Comparison of ENCODE assay signal across 9 cellular contexts in the genomic region with DNA sequence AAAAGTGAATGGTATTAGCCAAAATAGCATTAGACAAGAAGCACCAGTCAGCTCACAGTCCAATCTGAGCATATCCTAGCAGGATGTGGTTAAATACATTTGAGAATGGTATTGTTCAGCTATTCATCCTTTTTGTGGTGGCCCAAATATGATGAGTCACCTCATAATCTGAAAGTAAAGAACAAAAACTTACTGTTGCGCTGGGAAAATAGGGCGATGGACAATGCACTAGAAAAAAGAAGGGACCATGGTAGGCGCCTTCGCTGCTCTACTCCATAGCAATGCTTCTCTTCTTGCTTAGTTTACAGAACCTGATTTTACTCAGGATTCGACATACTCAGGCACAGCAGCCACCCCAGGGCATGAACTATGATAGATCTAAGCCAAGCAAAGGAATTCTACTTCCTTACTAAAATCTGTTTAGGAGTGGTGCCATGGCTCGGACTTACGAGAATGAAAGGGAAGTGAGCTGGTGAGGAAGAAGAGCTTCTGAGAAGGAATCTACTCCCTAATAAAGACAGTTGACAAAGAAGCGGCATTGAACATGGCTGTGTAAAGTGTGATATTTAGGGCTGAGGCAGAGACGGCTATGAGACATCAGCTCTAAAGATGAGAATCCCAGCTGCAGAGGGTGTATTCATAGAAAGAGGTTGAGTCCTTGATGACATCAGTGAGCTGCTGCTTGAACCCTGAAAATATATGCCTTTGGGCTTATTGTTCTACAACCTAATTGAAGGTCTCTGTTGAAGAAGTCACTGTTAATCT. TPM values are rescaled to one million over a fixed set of nuclear protein-coding genes. Genes with fewer than 3 reads are reported as not detected.
DNase-seq lines count a peak whose midpoint lies in the region; ATAC-seq, FAIRE-seq and TF ChIP-seq lines count a peak whose summit lies in the region.
"Had no signal": no experiment of that assay in that cellular context is flagged by ENCODE, and none has a peak within 500 bp of the region (broad histone marks: within the 10 kb centered on the region; RNA-seq: fewer than 3 reads in every experiment).

No MANE protein-coding gene starts in this region.

- H3K9ac ChIP-seq in DND-41 (ENCODE audit: low read depth, low read length): no peak overlapping the region
- no peak overlapping the region for H3K9ac ChIP-seq in kidney (ENCODE audit: low read length in 2 of 2)

- TF ChIP-seq CTCF in DND-41 (IDR thresholded peaks at IDR 0.05; ENCODE audit: borderline replicate concordance, extremely low read depth, low read length, poor library complexity, severe bottlenecking) (no peak), bronchial epithelial cell (IDR thresholded peaks at IDR 0.05; ENCODE audit: insufficient read depth, low read length, severe bottlenecking) (no peak), kidney (IDR thresholded peaks at IDR 0.05; ENCODE audit: borderline replicate concordance, extremely low read depth, insufficient read depth) (no peak)

- H3K27ac ChIP-seq in DND-41 (ENCODE audit: low read length) (no peak overlapping the region), kidney (ENCODE audit: low read depth in 2 of 2, low read length in 2 of 2) (no peak overlapping the region)
- H3K27ac ChIP-seq: upper lobe of left lung had no signal

- 0 out of 2 replicates have a peak, but pooled peaks cover 8% of the 10 kb centered on the region for H4K20me1 ChIP-seq in DND-41 (ENCODE audit: insufficient read depth, low read length)

- H3K36me3 ChIP-seq in DND-41 (ENCODE audit: insufficient read depth, low read length): peaks cover 5% of the 10 kb centered on the region; the same call in 1 of the 2 replicates
- no peaks in the 10 kb centered on the region for H3K36me3 ChIP-seq in bronchial epithelial cell (ENCODE audit: control insufficient read depth, insufficient read depth, low read length)
- no peaks in the 10 kb centered on the region for H3K36me3 ChIP-seq in kidney (ENCODE audit: control insufficient read depth in 1 of 2, insufficient read depth in 2 of 2, low read length in 2 of 2)
- H3K36me3 ChIP-seq: upper lobe of left lung had no signal

- ATAC-seq in DND-41 (ENCODE audit: insufficient read depth, low read depth): peak; percentile 94
- ATAC-seq in GM21447 (IDR thresholded peaks at IDR 0.05; ENCODE audit: unreplicated experiment): peak; percentile 92
- ATAC-seq in stimulated activated naive CD8-positive, alpha-beta T cell treated with anti-CD3 and anti-CD28 coated beads, Interleukin-15, Interleukin-2, amounts not matched to agents 100 U/mL and 50 U/mL, for 24 hours: peak; percentile 67

- H3K9me3 ChIP-seq in DND-41 (ENCODE audit: insufficient read depth, low read length, severe bottlenecking): no peaks in the 10 kb centered on the region
- H3K9me3 ChIP-seq in kidney (ENCODE audit: control insufficient read depth in 1 of 2, low read length in 2 of 2): no peaks in the 10 kb centered on the region
- H3K9me3 ChIP-seq: upper lobe of left lung had no signal

- H3K4me2 ChIP-seq in DND-41 (ENCODE audit: insufficient read depth, low read length): peak overlapping the region; percentile 23; the same call in 1 of the 2 replicates

- H2AFZ ChIP-seq in DND-41 (ENCODE audit: low read depth, low read length): no peak overlapping the region

- FAIRE-seq in bronchial epithelial cell (lab: Jason Lieb, UNC) (no peak), kidney (lab: Jason Lieb, UNC) (no peak)

- peaks cover 24% of the 10 kb centered on the region for H3K4me1 ChIP-seq in DND-41 (ENCODE audit: insufficient read depth, low read length)
- peaks cover 0 to 2% of the 10 kb centered on the region in 2 donors for H3K4me1 ChIP-seq in kidney (ENCODE audit: control insufficient read depth in 1 of 2, insufficient read depth in 1 of 2, low read depth in 1 of 2, low read length in 2 of 2)

- peak; percentile 42 for DNase-seq in DND-41
- DNase-seq in HT1080 (ENCODE audit: low read depth): peak; percentile 94
- DNase-seq in bronchial epithelial cell (ENCODE audit: low read depth): peak; percentile 83
- DNase-seq in stimulated activated naive CD8-positive, alpha-beta T cell treated with anti-CD3 and anti-CD28 coated beads, Interleukin-15, Interleukin-2, amounts not matched to agents 100 U/mL and 50 U/mL, for 24 hours: no peak
- DNase-seq in kidney: no peak
- DNase-seq in NCI-H1092 (lab: John Stamatoyannopoulos, UW): no peak
- no peak for DNase-seq in inferior parietal cortex (ENCODE audit: extremely low spot score)
- DNase-seq: upper lobe of left lung had no signal

- H3K4me3 ChIP-seq in DND-41 (ENCODE audit: low read depth in 1 of 2, low read length in 2 of 2) (no peak overlapping the region), bronchial epithelial cell (ENCODE audit: low read depth, low read length) (no peak overlapping the region), kidney (ENCODE audit: low read length in 2 of 2) (no peak overlapping the region)
- H3K4me3 ChIP-seq: upper lobe of left lung had no signal

- peaks cover 10% of the 10 kb centered on the region for H3K79me2 ChIP-seq in DND-41 (ENCODE audit: insufficient read depth, low read length)

- intact Hi-C loops in kidney (cut with DNase I): no loop called here

- no peaks in the 10 kb centered on the region for H3K27me3 ChIP-seq in DND-41 (ENCODE audit: insufficient read depth, low read length, poor library complexity)
- H3K27me3 ChIP-seq in bronchial epithelial cell (ENCODE audit: control insufficient read depth, insufficient read depth, low read length): no peaks in the 10 kb centered on the region
- H3K27me3 ChIP-seq: upper lobe of left lung had no signal

RNA-seq across cellular contexts. Expression of gene CILK1, which starts 13.0 kb away (rescaled TPM):
- total RNA-seq in HT1080 (2014; rRNA removed; shearing (Covaris generic)): 13.7 and 17.6 TPM in 2 replicates
- 10.3 and 15.0 TPM in 2 replicates for polyA plus RNA-seq in HT1080 (2015; cell fraction: cytosol; rRNA removed)
- 7.5 TPM in 2 replicates for polyA plus RNA-seq in HT1080 (2015; cell fraction: nucleus; rRNA removed)
- total RNA-seq in bronchial epithelial cell: 1.8 and 2.7 TPM in 2 replicates
- 8.6 TPM for total RNA-seq in kidney
- 2.5 TPM for polyA plus RNA-seq in kidney (ENCODE audit: insufficient read depth, low read depth, low replicate concordance)

RNA-seq across cellular contexts. Expression of gene FBXO9, which starts 16.6 kb away (rescaled TPM):
- total RNA-seq in HT1080 (2014; rRNA removed; shearing (Covaris generic)): 25.2 and 33.9 TPM in 2 replicates
- 31.4 and 39.4 TPM in 2 replicates for polyA plus RNA-seq in HT1080 (2015; cell fraction: cytosol; rRNA removed)
- 59.8 and 79.4 TPM in 2 replicates for polyA plus RNA-seq in HT1080 (2015; cell fraction: nucleus; rRNA removed)
- total RNA-seq in bronchial epithelial cell (29.0 and 31.2 TPM in 2 replicates), kidney (94.7 TPM)
- 45.2 TPM for polyA plus RNA-seq in kidney (ENCODE audit: insufficient read depth, low read depth, low replicate concordance)

RNA-seq across cellular contexts. Expression of gene GSTA4, which starts 53.5 kb away (rescaled TPM):
- total RNA-seq in HT1080 (2014; rRNA removed; shearing (Covaris generic)): 0.20 TPM in 1 of 2 replicates, not detected in the other
- 0.42 and 0.52 TPM in 2 replicates for polyA plus RNA-seq in HT1080 (2015; cell fraction: cytosol; rRNA removed)
- polyA plus RNA-seq in HT1080 (2015; cell fraction: nucleus; rRNA removed): 1.1 and 1.2 TPM in 2 replicates
- 10.8 and 26.8 TPM in 2 replicates for total RNA-seq in bronchial epithelial cell
- total RNA-seq in kidney: 17.4 TPM
- 47.4 TPM for polyA plus RNA-seq in kidney (ENCODE audit: insufficient read depth, low read depth, low replicate concordance)

Comparison
In these comparisons a context has a peak if more than half of its experiments do, and no peak if none do; other contexts are left out.
1. DNase-seq: peak in DND-41 (single experiment), HT1080 (single experiment) and bronchial epithelial cell (single experiment); none in stimulated activated naive CD8-positive, alpha-beta T cell treated with anti-CD3 and anti-CD28 coated beads, Interleukin-15, Interleukin-2, amounts not matched to agents 100 U/mL and 50 U/mL, for 24 hours (single experiment), kidney (single experiment), NCI-H1092 (single experiment) and inferior parietal cortex (single experiment).
2. Peak in every context shown above with its lines, with median percentiles within 50 percentile points of each other: ATAC-seq.